Comparison of ENCODE assay signal across 16 cellular contexts in the genomic region with DNA sequence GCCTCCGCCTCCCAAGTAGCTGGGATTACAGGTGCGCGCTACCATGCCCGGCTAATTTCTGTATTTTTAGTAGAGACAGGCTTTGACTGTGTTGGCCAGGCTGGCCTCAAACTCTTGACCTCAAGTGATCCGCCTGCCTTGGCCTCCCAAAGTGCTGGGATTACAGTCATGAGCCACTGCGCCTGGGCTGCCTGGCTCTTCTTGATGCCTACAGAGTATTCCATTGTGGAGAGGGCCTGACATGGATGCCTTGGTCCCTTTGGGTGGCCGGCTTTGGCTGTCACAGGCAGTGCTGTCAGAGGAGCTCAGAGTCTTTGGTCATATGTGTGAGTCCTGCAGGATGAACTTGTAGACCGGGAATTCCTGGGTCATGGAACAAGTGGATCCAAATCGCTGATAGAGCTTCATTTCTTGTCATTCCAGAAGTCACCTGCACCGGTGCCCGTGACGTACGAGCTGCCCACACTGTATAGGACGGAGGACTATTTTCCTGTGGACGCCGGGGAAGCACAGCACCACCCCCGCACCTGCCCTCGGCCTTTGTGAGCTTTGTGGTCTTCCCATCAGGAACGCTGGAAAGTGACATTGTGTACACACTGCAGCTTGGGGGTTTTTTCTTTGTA. TPM values are rescaled to one million over a fixed set of nuclear protein-coding genes. Genes with fewer than 3 reads are reported as not detected.
DNase-seq lines count a peak whose midpoint lies in the region; ATAC-seq and TF ChIP-seq lines count a peak whose summit lies in the region.
"Had no signal": no experiment of that assay in that cellular context is flagged by ENCODE, and none has a peak within 500 bp of the region (broad histone marks: within the 10 kb centered on the region; RNA-seq: fewer than 3 reads in every experiment).

No MANE protein-coding gene starts in this region.

- peaks cover 5% of the 10 kb centered on the region for H3K4me1 Mint-ChIP-seq in chondrocyte (ENCODE audit: low read depth)

- H3K4me2 ChIP-seq in neuronal stem cell (ENCODE audit: insufficient read depth, low read length, poor library complexity, severe bottlenecking): no peak overlapping the region

- no peak overlapping the region for H4K91ac ChIP-seq in neuronal stem cell (ENCODE audit: low read depth, low read length, poor library complexity)

- H3K23ac ChIP-seq in neuronal stem cell (ENCODE audit: low read depth, low read length, poor library complexity): no peak overlapping the region

- H3K18ac ChIP-seq in neuronal stem cell (ENCODE audit: low read length): no peak overlapping the region

- no peak overlapping the region for H3K27ac Mint-ChIP-seq in chondrocyte (ENCODE audit: unreplicated experiment)
- H3K27ac Mint-ChIP-seq: B cell; CD4-positive, alpha-beta T cell; H9 had no signal

- no peak overlapping the region for H3K4ac ChIP-seq in neuronal stem cell (ENCODE audit: low read length)

- H3K14ac ChIP-seq in neuronal stem cell (ENCODE audit: low read length): no peak overlapping the region

- intact Hi-C loops in spleen (cut with DNase I; ENCODE audit: low total_unique reads): no loop called here

- no peaks in the 10 kb centered on the region for H3K27me3 Mint-ChIP-seq in chondrocyte (ENCODE audit: low read depth)
- H3K27me3 Mint-ChIP-seq: B cell; CD4-positive, alpha-beta T cell had no signal

- H2AFZ ChIP-seq in neuronal stem cell (ENCODE audit: low read length): no peak overlapping the region

- no peak for TF ChIP-seq CTCF in RWPE2 (IDR thresholded peaks at IDR 0.05; ENCODE audit: poor library complexity, severe bottlenecking)
- no peak for TF ChIP-seq CTCF in chondrocyte (IDR thresholded peaks at IDR 0.05)
- no peak for TF ChIP-seq CTCF in spleen (IDR thresholded peaks at IDR 0.05 in 8 of 11, conservative IDR thresholded peaks at IDR 0.05 in 3 of 11)
- no peak for TF ChIP-seq CTCF in omental fat pad (IDR thresholded peaks at IDR 0.05)

- peaks cover 9% of the 10 kb centered on the region for H3K79me1 ChIP-seq in neuronal stem cell (ENCODE audit: low read depth, low read length)

- H3K9me3 ChIP-seq in RWPE2 (ENCODE audit: severe bottlenecking) (no peaks in the 10 kb centered on the region), neuronal stem cell (replicated peaks in 1 of 2; ENCODE audit: control insufficient read depth in 2 of 2, insufficient read depth in 1 of 2, low read depth in 1 of 2, low read length in 2 of 2) (no peaks in the 10 kb centered on the region), spleen (no peaks in the 10 kb centered on the region)

- no peak overlapping the region for H2BK12ac ChIP-seq in neuronal stem cell (ENCODE audit: low read length)

- H4K8ac ChIP-seq in neuronal stem cell (ENCODE audit: low read depth, low read length): peak overlapping the region; percentile 17

- no peak overlapping the region for H2BK5ac ChIP-seq in neuronal stem cell (ENCODE audit: low read length)

- no peak for TF ChIP-seq POLR2A in spleen (IDR thresholded peaks at IDR 0.05)

- H3K36me3 Mint-ChIP-seq in chondrocyte (ENCODE audit: low read depth): peaks cover 6% of the 10 kb centered on the region

- no peaks in the 10 kb centered on the region for H3K4me1 ChIP-seq in RWPE2 (ENCODE audit: insufficient read depth, poor library complexity, severe bottlenecking)
- H3K4me1 ChIP-seq in neuronal stem cell (ENCODE audit: control insufficient read depth in 2 of 2, insufficient read depth in 1 of 2, low read depth in 1 of 2, low read length in 2 of 2): peaks cover 19 to 24% of the 10 kb centered on the region in 2 donors
- peaks cover 0 to 19% (median 0%) of the 10 kb centered on the region in 6 donors for H3K4me1 ChIP-seq in spleen

- H3K27ac ChIP-seq in RWPE2 (ENCODE audit: poor library complexity, severe bottlenecking) (no peak overlapping the region), neuronal stem cell (replicated peaks; ENCODE audit: low read length) (no peak overlapping the region), spleen (no peak overlapping the region)

- no peak overlapping the region for H3K4me3 ChIP-seq in RWPE2 (ENCODE audit: severe bottlenecking)
- H3K4me3 ChIP-seq in neuronal stem cell (ENCODE audit: low read length in 2 of 2): no peak overlapping the region
- H3K4me3 ChIP-seq in spleen: no peak overlapping the region
- H3K4me3 ChIP-seq: GM12878 had no signal

- no peak for ATAC-seq in RWPE2 (ENCODE audit: low read depth)
- no peak for ATAC-seq in omental fat pad (ENCODE audit: low FRiP score)
- ATAC-seq in HG03521 (IDR thresholded peaks at IDR 0.05; ENCODE audit: unreplicated experiment): no peak
- ATAC-seq: GM12878 had no signal

- no peak overlapping the region for H2BK15ac ChIP-seq in neuronal stem cell (ENCODE audit: low read length)

- no peak overlapping the region for H3K4me3 Mint-ChIP-seq in chondrocyte (ENCODE audit: unreplicated experiment)
- H3K4me3 Mint-ChIP-seq: B cell; CD4-positive, alpha-beta T cell; H9 had no signal

- H3K36me3 ChIP-seq in RWPE2 (ENCODE audit: low read depth): no peaks in the 10 kb centered on the region
- H3K36me3 ChIP-seq in neuronal stem cell (replicated peaks in 1 of 2; ENCODE audit: control insufficient read depth in 2 of 2, insufficient read depth in 2 of 2, low read length in 2 of 2): peaks cover 9 to 14% of the 10 kb centered on the region in 2 donors
- H3K36me3 ChIP-seq in spleen: peaks cover 0 to 56% (median 16%) of the 10 kb centered on the region in 6 donors

- H3K9me3 Mint-ChIP-seq in chondrocyte (ENCODE audit: low read depth): no peaks in the 10 kb centered on the region
- H3K9me3 Mint-ChIP-seq: CD4-positive, alpha-beta T cell; H9 had no signal

- WGBS in neuronal stem cell (ENCODE audit: extremely low coverage in 2 of 2, insufficient read length in 2 of 2, insufficient replicate concordance in 1 of 2), 2 donors: no CpG with 5 or more reads among the region's 19 CpGs
- 93 to 98% (median 96%) methylated on average over 16 to 19 of the region's 19 CpGs for WGBS in spleen, 5 donors

- no peak overlapping the region for H2AK5ac ChIP-seq in neuronal stem cell (ENCODE audit: low read depth, low read length)

- DNase-seq in RWPE2 (ENCODE audit: low spot score): peak; percentile 77
- peak; percentile 53 for DNase-seq in chondrocyte (ENCODE audit: low spot score)
- no peak for DNase-seq in neuronal stem cell (ENCODE audit: low spot score)
- DNase-seq in spleen: peak; percentile 62
- DNase-seq in omental fat pad (ENCODE audit: low spot score): no peak
- DNase-seq in DMS153 (lab: John Stamatoyannopoulos, UW): no peak
- DNase-seq: C1 segment of cervical spinal cord; Calu3; CD4-positive, alpha-beta T cell; DMS 273 treated with DMSO at 0.1 percent for 48 hours; DMS79; GOT3; H9 had no signal

- no peak overlapping the region for H3K9ac ChIP-seq in neuronal stem cell (ENCODE audit: low read depth, low read length, poor library complexity)

- no peak overlapping the region for H2BK120ac ChIP-seq in neuronal stem cell (ENCODE audit: low read depth, low read length)

- H3K27me3 ChIP-seq in RWPE2 (ENCODE audit: insufficient read depth, poor library complexity, severe bottlenecking) (no peaks in the 10 kb centered on the region), neuronal stem cell (ENCODE audit: control insufficient read depth in 3 of 3, insufficient read depth in 3 of 3, low read depth in 1 of 3, low read length in 3 of 3) (no peaks in the 10 kb centered on the region), spleen (replicated peaks in 1 of 7) (no peaks in the 10 kb centered on the region)

RNA-seq across cellular contexts. Expression of a gene that starts 55.1 kb away (rescaled TPM):
- total RNA-seq in chondrocyte (56.8 to 60.2 TPM (median 58.9 TPM) in 3 replicates), spleen (10 to 100 TPM; 54.2 to 78.8 (median 67.5) TPM), omental fat pad (10 to 100 TPM; 42.2 to 65.9 (median 47.3) TPM)
- polyA plus RNA-seq in neuronal stem cell (2013, experiment 1 of 2): 96.1 TPM
- polyA plus RNA-seq in neuronal stem cell (2013, experiment 2 of 2): 95.9 TPM
- 10 to 100 TPM; 30.6 to 34.3 (median 33.4) TPM for polyA plus RNA-seq in spleen

Comparison
In these comparisons a context has a peak if more than half of its experiments do, and no peak if none do; other contexts are left out.
1. DNase-seq: peak in RWPE2 (single experiment), chondrocyte (single experiment) and spleen (single experiment); none in neuronal stem cell (single experiment), omental fat pad (single experiment) and DMS153 (single experiment).